ENCODE assay signal across 23 cellular contexts in the genomic region with DNA sequence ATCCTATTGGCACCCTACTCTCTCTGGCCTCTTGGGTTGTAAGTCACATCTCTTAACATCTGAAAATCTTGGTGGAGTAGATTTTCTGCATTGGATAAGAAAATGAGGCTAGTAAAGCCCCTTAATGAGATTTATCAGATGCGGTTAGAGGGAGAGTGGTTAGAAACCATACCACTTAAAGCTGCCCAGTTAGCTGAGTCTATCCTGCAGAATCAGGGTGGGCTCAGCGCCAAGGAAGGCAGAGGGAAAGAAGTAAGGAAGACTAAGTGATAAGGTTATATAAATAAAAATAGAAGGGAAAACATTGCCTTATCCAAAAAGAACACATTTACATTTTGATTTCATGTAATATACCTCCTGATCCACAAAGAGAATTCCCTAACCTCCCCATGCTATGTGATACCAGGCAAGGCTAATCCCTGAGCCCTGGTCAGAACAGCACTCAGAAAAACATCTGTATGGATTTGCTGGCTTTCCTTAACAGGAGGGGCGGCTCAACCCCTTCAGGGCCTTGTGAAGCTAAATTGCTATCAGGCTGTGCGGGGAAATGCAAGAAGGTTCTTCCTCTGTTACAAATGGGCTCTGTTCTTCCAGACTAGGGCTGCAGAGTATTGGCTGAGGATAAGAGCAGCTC.
DNase-seq lines count a peak whose midpoint lies in the region; ATAC-seq and TF ChIP-seq lines count a peak whose summit lies in the region.
"Had no signal": no experiment of that assay in that cellular context is flagged by ENCODE, and none has a peak within 500 bp of the region (broad histone marks: within the 10 kb centered on the region; RNA-seq: fewer than 3 reads in every experiment).

No MANE protein-coding gene starts in this region.

- no peak for ATAC-seq in left lobe of liver
- ATAC-seq: A549, GM12878 had no signal

- peaks cover 48% of the 10 kb centered on the region for H3K4me1 Mint-ChIP-seq in brain
- peaks cover 48% of the 10 kb centered on the region for H3K4me1 Mint-ChIP-seq in nephron
- H3K4me1 Mint-ChIP-seq: B cell, CD14-positive monocyte, IgD-negative memory B cell had no signal

- H3K4me3 Mint-ChIP-seq in brain, result peak overlapping the region in 1 of 5 experiments; percentile 19
- H3K4me3 Mint-ChIP-seq in nephron, result peak overlapping the region in 1 of 3 experiments; percentile 17
- H3K4me3 Mint-ChIP-seq: B cell, CD14-positive monocyte, IgD-negative memory B cell had no signal

- TF ChIP-seq CTCF in brain (conservative IDR thresholded peaks at IDR 0.05) (no peak), nephron (IDR thresholded peaks at IDR 0.05; ENCODE audit: unreplicated experiment in 3 of 3) (no peak)

- peaks cover 4% of the 10 kb centered on the region for H3K27me3 Mint-ChIP-seq in brain
- H3K27me3 Mint-ChIP-seq in nephron (ENCODE audit: low read depth), result no peaks in the 10 kb centered on the region

- H3K27ac Mint-ChIP-seq in brain, result peak overlapping the region in 3 of 5 experiments; percentile 45 to 82 (median 74)
- H3K27ac Mint-ChIP-seq in nephron, result peak overlapping the region; percentile 80 to 97 (median 94)
- H3K27ac Mint-ChIP-seq: B cell, CD14-positive monocyte had no signal

- H3K36me3 Mint-ChIP-seq in brain, result no peaks in the 10 kb centered on the region
- no peaks in the 10 kb centered on the region for H3K36me3 Mint-ChIP-seq in nephron (ENCODE audit: low read depth)
- H3K36me3 Mint-ChIP-seq: CD14-positive monocyte, IgD-negative memory B cell had no signal

- no peaks in the 10 kb centered on the region for H3K9me3 Mint-ChIP-seq in brain
- H3K9me3 Mint-ChIP-seq in nephron, result no peaks in the 10 kb centered on the region
- H3K9me3 Mint-ChIP-seq: IgD-negative memory B cell had no signal

- DNase-seq in DMS79 (lab: John Stamatoyannopoulos, UW) (peak; percentile 27), ELF-1 (ENCODE audit: low read depth, low spot score) (peak; percentile 44), left lobe of liver (ENCODE audit: low spot score) (no peak), kidney glomerular epithelial cell (lab: John Stamatoyannopoulos, UW) (no peak), NCI-H1436 (lab: John Stamatoyannopoulos, UW) (no peak), NCI-H1417 treated with DMSO at 0.1 percent for 48 hours (lab: John Stamatoyannopoulos, UW) (no peak)
- DNase-seq: DMS53, NCI-H1105, NCI-H1694 treated with DMSO at 0.1 percent for 48 hours, NCI-H2081 treated with DMSO at 0.1 percent for 48 hours, NCI-H2171 treated with DMSO at 0.1 percent for 48 hours, NCI-H446 treated with DMSO at 0.1 percent for 48 hours, NCI-H69, PC-9, RPMI8226, SIG-M5 had no signal

Comparison
In these comparisons a context has a peak if more than half of its experiments do, and no peak if none do; other contexts are left out.
1. DNase-seq: peak in DMS79 (single experiment) and ELF-1 (single experiment); none in left lobe of liver (single experiment), kidney glomerular epithelial cell (single experiment), NCI-H1436 (single experiment) and NCI-H1417 treated with DMSO at 0.1 percent for 48 hours (single experiment).